Comparison of ENCODE assay signal across 9 cellular contexts in genomic region chr2:68333931-68334330, GRCh38. TPM values are rescaled to one million over a fixed set of nuclear protein-coding genes. Genes with fewer than 3 reads are reported as not detected.
"Had no signal": no experiment of that assay in that cellular context is flagged by ENCODE, and none has a peak within 500 bp of the region (broad histone marks: within the 10 kb centered on the region; RNA-seq: fewer than 3 reads in every experiment).

No MANE protein-coding gene starts in this region.

- ATAC-seq: GM12878 had no signal

- FAIRE-seq: G401.6, GM12878, GM12891, GM12892, GM18507, GM19239 had no signal

- DNase-seq: GDM1, GF-D8 had no signal

- H3K4me3 ChIP-seq: GM12878 had no signal

RNA-seq across cellular contexts. Expression of gene CNRIP1, which starts 14.2 kb away (rescaled TPM):
- total RNA-seq: GM12878 had no signal
- polyA plus RNA-seq: GM12878 had no signal

RNA-seq across cellular contexts. Expression of gene PLEK, which starts 31.2 kb away (rescaled TPM):
- total RNA-seq: G401 had no signal
